ENCODE assay signal across 1 cellular context in the genomic region with DNA sequence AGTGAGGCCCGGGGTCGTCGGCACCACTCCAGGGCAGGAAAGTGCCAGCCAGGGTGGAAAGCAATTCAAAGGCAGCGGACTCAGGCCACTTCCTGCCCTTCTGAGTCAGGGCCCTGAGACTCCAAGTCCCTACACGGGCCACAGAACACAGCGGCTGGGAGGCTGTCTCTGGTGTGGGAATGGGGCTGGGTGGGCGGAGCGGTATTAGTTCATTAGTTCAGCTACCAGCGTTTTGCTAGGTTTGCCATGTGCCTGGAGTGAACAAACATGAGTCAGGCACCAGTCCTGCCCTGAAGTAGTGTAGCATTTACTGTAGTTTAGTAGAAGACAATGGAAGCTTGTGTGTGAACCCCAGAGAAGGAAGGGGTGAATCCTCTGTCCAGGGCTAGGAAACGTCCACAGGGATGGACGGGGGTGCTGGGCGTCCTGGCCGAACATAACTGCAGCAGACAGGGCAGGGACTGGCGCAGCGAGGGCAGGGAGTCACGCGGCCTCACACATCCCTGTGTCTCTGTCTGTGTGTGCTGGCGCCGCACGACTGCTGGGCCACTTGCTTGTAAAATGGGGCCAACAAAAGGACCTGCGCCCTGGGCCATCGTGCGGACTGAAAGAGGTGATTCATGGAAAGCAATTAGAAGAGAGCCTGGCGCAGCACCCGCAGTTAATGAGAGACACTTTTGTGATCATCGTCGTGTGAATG.
TF ChIP-seq lines count a peak whose summit lies in the region.

No MANE protein-coding gene starts in this region.

TF ChIP-seq in IMR-90, 13 proteins besides CTCF, POLR2A, EP300 and RAD21 (continued from another document):
- TF ChIP-seq, protein P1, sequence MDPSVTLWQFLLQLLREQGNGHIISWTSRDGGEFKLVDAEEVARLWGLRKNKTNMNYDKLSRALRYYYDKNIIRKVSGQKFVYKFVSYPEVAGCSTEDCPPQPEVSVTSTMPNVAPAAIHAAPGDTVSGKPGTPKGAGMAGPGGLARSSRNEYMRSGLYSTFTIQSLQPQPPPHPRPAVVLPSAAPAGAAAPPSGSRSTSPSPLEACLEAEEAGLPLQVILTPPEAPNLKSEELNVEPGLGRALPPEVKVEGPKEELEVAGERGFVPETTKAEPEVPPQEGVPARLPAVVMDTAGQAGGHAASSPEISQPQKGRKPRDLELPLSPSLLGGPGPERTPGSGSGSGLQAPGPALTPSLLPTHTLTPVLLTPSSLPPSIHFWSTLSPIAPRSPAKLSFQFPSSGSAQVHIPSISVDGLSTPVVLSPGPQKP (IDR thresholded peaks at IDR 0.05; ENCODE audit: borderline replicate concordance, low read depth, low read length) = no peak
- TF ChIP-seq SMC3 (IDR thresholded peaks at IDR 0.05; ENCODE audit: low read depth, low read length) = no peak
- TF ChIP-seq, protein P2, sequence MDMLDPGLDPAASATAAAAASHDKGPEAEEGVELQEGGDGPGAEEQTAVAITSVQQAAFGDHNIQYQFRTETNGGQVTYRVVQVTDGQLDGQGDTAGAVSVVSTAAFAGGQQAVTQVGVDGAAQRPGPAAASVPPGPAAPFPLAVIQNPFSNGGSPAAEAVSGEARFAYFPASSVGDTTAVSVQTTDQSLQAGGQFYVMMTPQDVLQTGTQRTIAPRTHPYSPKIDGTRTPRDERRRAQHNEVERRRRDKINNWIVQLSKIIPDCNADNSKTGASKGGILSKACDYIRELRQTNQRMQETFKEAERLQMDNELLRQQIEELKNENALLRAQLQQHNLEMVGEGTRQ (IDR thresholded peaks at IDR 0.05; ENCODE audit: low read depth, low read length) = peak; percentile 56; the same call in 1 of the 2 replicates
- TF ChIP-seq MXI1 (IDR thresholded peaks at IDR 0.05; ENCODE audit: borderline replicate concordance, low read depth, low read length) = 0 out of 2 replicates have a peak, but pooled peaks have one; percentile 53
